Comparison of ENCODE assay signal across 26 cellular contexts in genomic region chr3:100010087-100010417, GRCh38.
"Had no signal": no experiment of that assay in that cellular context is flagged by ENCODE, and none has a peak within 500 bp of the region (broad histone marks: within the 10 kb centered on the region; RNA-seq: fewer than 3 reads in every experiment).

No MANE protein-coding gene starts in this region.

- DNase-seq: activated B cell treated with CpG ODN at 0.5 μM for 24 hours; activated CD4-positive, alpha-beta T cell treated with anti-CD3 and anti-CD28 coated beads for 1 hour; activated CD4-positive, alpha-beta T cell treated with anti-CD3 and anti-CD28 coated beads, Interleukin-2, amount 10 ng/mL, durations not matched to agents 24 days and 14 days; activated CD4-positive, alpha-beta T cell treated with anti-CD3 and anti-CD28 coated beads, Interleukin-2, amount 50 U/mL, for 48 hours; activated CD8-positive, alpha-beta memory T cell treated with anti-CD3 and anti-CD28 coated beads, Interleukin-2, amount 10 ng/mL, durations not matched to agents 7 days and 5 days; activated effector memory CD4-positive, alpha-beta T cell treated with Interleukin-2 at 50 U/mL for 16 hours; activated naive CD4-positive, alpha-beta T cell; activated naive CD8-positive, alpha-beta T cell treated with anti-CD3 and anti-CD28 coated beads, Interleukin-2, amount 50 U/mL, for 24 hours; activated T-cell treated with anti-CD3 and anti-CD28 coated beads, Interleukin-2, amount 50 U/mL, for 24 hours; amniotic stem cell; brain microvascular endothelial cell; NCI-H1092 treated with DMSO at 0.1 percent for 48 hours; NCI-H1417 treated with DMSO at 0.1 percent for 48 hours; NCI-H1694; NCI-H2029 treated with DMSO at 0.1 percent for 48 hours; NCI-H345; NCI-H510A; NCI-H526 treated with DMSO at 0.1 percent for 48 hours; NCI-H82; RPMI8226; SHP77 treated with DMSO at 0.1 percent for 48 hours had no signal

- H3K27ac ChIP-seq: brain microvascular endothelial cell, cardiac muscle cell, KMS-11 had no signal

- H3K27me3 ChIP-seq: brain microvascular endothelial cell, cardiac muscle cell had no signal

- H3K4me3 ChIP-seq: cardiac muscle cell had no signal

- H3K27me3 Mint-ChIP-seq: activated B cell treated with CpG ODN at 0.5 μM for 24 hours; activated CD4-positive, alpha-beta T cell treated with anti-CD3 and anti-CD28 coated beads, Interleukin-2, amount 10 ng/mL, durations not matched to agents 24 days and 14 days; activated CD8-positive, alpha-beta memory T cell treated with anti-CD3 and anti-CD28 coated beads, Interleukin-2, amount 10 ng/mL, durations not matched to agents 7 days and 5 days; activated naive CD4-positive, alpha-beta T cell treated with anti-CD3 and anti-CD28 coated beads, Interleukin-2, amount 50 U/mL, for 24 hours; activated naive CD8-positive, alpha-beta T cell treated with anti-CD3 and anti-CD28 coated beads, Interleukin-2, amount 50 U/mL, for 24 hours; activated T-cell treated with anti-CD3 and anti-CD28 coated beads, Interleukin-2, amount 50 U/mL, for 24 hours had no signal

- H3K27ac Mint-ChIP-seq: activated B cell treated with CpG ODN at 0.5 μM for 24 hours; activated CD4-positive, alpha-beta T cell treated with anti-CD3 and anti-CD28 coated beads, Interleukin-2, amount 10 ng/mL, durations not matched to agents 24 days and 14 days; activated CD8-positive, alpha-beta memory T cell treated with anti-CD3 and anti-CD28 coated beads, Interleukin-2, amount 10 ng/mL, durations not matched to agents 7 days and 5 days; activated naive CD4-positive, alpha-beta T cell treated with anti-CD3 and anti-CD28 coated beads, Interleukin-2, amount 50 U/mL, for 24 hours; activated naive CD8-positive, alpha-beta T cell treated with anti-CD3 and anti-CD28 coated beads, Interleukin-2, amount 50 U/mL, for 24 hours; activated T-cell treated with anti-CD3 and anti-CD28 coated beads, Interleukin-2, amount 50 U/mL, for 24 hours; activated T-helper 1 cell treated with anti-CD3 and anti-CD28 coated beads, Interleukin-12 subunit alpha, Interleukin-12 subunit beta, Interleukin-2, Interleukin-4 antibody, amounts not matched to agents 30 ng/mL and 10 ng/mL and 1 ng/mL, durations not matched to agents 14 hours and 24 hours and 36 hours; T-helper 1 cell treated with Interleukin-12 subunit alpha and Interleukin-12 subunit beta and Interleukin-4 antibody, amounts not matched to agents 30 μg/mL and 1 μg/mL, for 36 hours had no signal

- H3K36me3 ChIP-seq: brain microvascular endothelial cell, cardiac muscle cell had no signal

- H3K9me3 Mint-ChIP-seq: activated B cell treated with CpG ODN at 0.5 μM for 24 hours; activated naive CD8-positive, alpha-beta T cell treated with anti-CD3 and anti-CD28 coated beads, Interleukin-2, amount 50 U/mL, for 24 hours; activated T-cell treated with anti-CD3 and anti-CD28 coated beads, Interleukin-2, amount 50 U/mL, for 24 hours had no signal

- H3K4me3 Mint-ChIP-seq: activated B cell treated with CpG ODN at 0.5 μM for 24 hours; activated CD4-positive, alpha-beta T cell treated with anti-CD3 and anti-CD28 coated beads, Interleukin-2, amount 10 ng/mL, durations not matched to agents 24 days and 14 days; activated CD8-positive, alpha-beta memory T cell treated with anti-CD3 and anti-CD28 coated beads, Interleukin-2, amount 10 ng/mL, durations not matched to agents 7 days and 5 days; activated naive CD4-positive, alpha-beta T cell treated with anti-CD3 and anti-CD28 coated beads, Interleukin-2, amount 50 U/mL, for 24 hours; activated naive CD8-positive, alpha-beta T cell treated with anti-CD3 and anti-CD28 coated beads, Interleukin-2, amount 50 U/mL, for 24 hours; activated T-cell treated with anti-CD3 and anti-CD28 coated beads, Interleukin-2, amount 50 U/mL, for 24 hours; activated T-helper 1 cell treated with anti-CD3 and anti-CD28 coated beads, Interleukin-12 subunit alpha, Interleukin-12 subunit beta, Interleukin-2, Interleukin-4 antibody, amounts not matched to agents 30 ng/mL and 10 ng/mL and 1 ng/mL, durations not matched to agents 14 hours and 24 hours and 36 hours; T-helper 1 cell treated with Interleukin-12 subunit alpha and Interleukin-12 subunit beta and Interleukin-4 antibody, amounts not matched to agents 30 μg/mL and 1 μg/mL, for 36 hours had no signal

- ATAC-seq: activated CD8-positive, alpha-beta memory T cell treated with anti-CD3 and anti-CD28 coated beads, Interleukin-2, amount 10 ng/mL, durations not matched to agents 7 days and 5 days; activated naive CD8-positive, alpha-beta T cell treated with anti-CD3 and anti-CD28 coated beads, Interleukin-2, amount 50 U/mL, for 24 hours had no signal
